ENCODE assay signal across 18 cellular contexts in the genomic region with DNA sequence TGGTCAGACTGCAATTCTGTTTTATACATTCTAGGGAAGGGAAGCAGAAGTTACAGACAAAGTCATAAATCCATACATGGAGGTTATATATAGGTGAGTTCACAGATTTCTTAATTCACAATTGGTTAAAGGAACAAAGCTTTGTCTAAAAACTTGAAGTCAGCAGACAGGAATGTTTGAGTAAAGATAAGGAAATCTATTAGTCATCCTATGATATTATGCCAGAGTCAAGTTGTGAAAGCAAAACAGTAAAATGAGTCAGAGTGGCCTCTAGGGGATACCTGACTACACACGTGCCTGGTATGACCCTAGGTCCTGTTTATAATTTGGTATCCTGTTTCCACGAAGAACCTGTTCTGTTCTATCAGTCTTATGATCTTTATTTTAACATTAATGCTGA. TPM values are rescaled to one million over a fixed set of nuclear protein-coding genes. Genes with fewer than 3 reads are reported as not detected.
DNase-seq lines count a peak whose midpoint lies in the region; ATAC-seq, FAIRE-seq and TF ChIP-seq lines count a peak whose summit lies in the region.
"Had no signal": no experiment of that assay in that cellular context is flagged by ENCODE, and none has a peak within 500 bp of the region (broad histone marks: within the 10 kb centered on the region; RNA-seq: fewer than 3 reads in every experiment).

No MANE protein-coding gene starts in this region.

- intact Hi-C loops in activated T-helper 2 cell treated with anti-CD3 and anti-CD28 coated beads, Interferon-gamma antibody, Interleukin-2, Interleukin-4, amounts not matched to agents 10 μg/mL and 5 μg/mL and 100 μg/mL, durations not matched to agents 14 hours and 24 hours and 36 hours (cut with micrococcal nuclease) = no loop called here

- no peaks in the 10 kb centered on the region for H3K27me3 Mint-ChIP-seq in activated T-helper 2 cell treated with anti-CD3 and anti-CD28 coated beads, Interferon-gamma antibody, Interleukin-2, Interleukin-4, amounts not matched to agents 10 μg/mL and 5 μg/mL and 100 μg/mL, durations not matched to agents 14 hours and 24 hours and 36 hours (ENCODE audit: low read depth)
- H3K27me3 Mint-ChIP-seq: activated naive CD8-positive, alpha-beta T cell treated with anti-CD3 and anti-CD28 coated beads for 36 hours; CD4-positive, CD25-positive, alpha-beta regulatory T cell had no signal

- H3K27me3 ChIP-seq in RWPE2 (ENCODE audit: insufficient read depth, poor library complexity, severe bottlenecking) = no peaks in the 10 kb centered on the region
- H3K27me3 ChIP-seq in BE2C = no peaks in the 10 kb centered on the region
- H3K27me3 ChIP-seq: colonic mucosa, gastrocnemius medialis had no signal

- H3K4me3 Mint-ChIP-seq in activated T-helper 2 cell treated with anti-CD3 and anti-CD28 coated beads, Interferon-gamma antibody, Interleukin-2, Interleukin-4, amounts not matched to agents 10 μg/mL and 5 μg/mL and 100 μg/mL, durations not matched to agents 14 hours and 24 hours and 36 hours (ENCODE audit: low read depth) = no peak overlapping the region
- H3K4me3 Mint-ChIP-seq: activated naive CD8-positive, alpha-beta T cell treated with anti-CD3 and anti-CD28 coated beads for 36 hours; CD4-positive, CD25-positive, alpha-beta regulatory T cell had no signal

- DNase-seq in HTR-8/SVneo (ENCODE audit: insufficient read length, low spot score) (peak; percentile 0), RWPE2 (ENCODE audit: low spot score) (no peak), fibroblast of the aortic adventitia (ENCODE audit: low read depth) (peak; percentile 10), renal cortical epithelial cell (ENCODE audit: low read depth) (peak; percentile 82), coronary artery (ENCODE audit: low spot score) (no peak), BE2C (no peak), HCEC 1CT (no peak)
- no peak for DNase-seq in activated T-helper 2 cell treated with anti-CD3 and anti-CD28 coated beads, Interferon-gamma antibody, Interleukin-2, Interleukin-4, amounts not matched to agents 10 μg/mL and 5 μg/mL and 100 μg/mL, durations not matched to agents 14 hours and 24 hours and 36 hours (ENCODE audit: low spot score)
- DNase-seq: activated CD4-positive, CD25-positive, alpha-beta regulatory T cell; activated naive CD8-positive, alpha-beta T cell treated with anti-CD3 and anti-CD28 coated beads for 36 hours; CD4-positive, CD25-positive, alpha-beta regulatory T cell; colonic mucosa; gastrocnemius medialis; NCI-H2029 treated with DMSO at 0.1 percent for 48 hours; small intestine; substantia nigra had no signal

- no peak overlapping the region for H3K27ac Mint-ChIP-seq in activated T-helper 2 cell treated with anti-CD3 and anti-CD28 coated beads, Interferon-gamma antibody, Interleukin-2, Interleukin-4, amounts not matched to agents 10 μg/mL and 5 μg/mL and 100 μg/mL, durations not matched to agents 14 hours and 24 hours and 36 hours
- H3K27ac Mint-ChIP-seq: activated naive CD8-positive, alpha-beta T cell treated with anti-CD3 and anti-CD28 coated beads for 36 hours; CD4-positive, CD25-positive, alpha-beta regulatory T cell had no signal

- no peaks in the 10 kb centered on the region for H3K4me1 Mint-ChIP-seq in activated T-helper 2 cell treated with anti-CD3 and anti-CD28 coated beads, Interferon-gamma antibody, Interleukin-2, Interleukin-4, amounts not matched to agents 10 μg/mL and 5 μg/mL and 100 μg/mL, durations not matched to agents 14 hours and 24 hours and 36 hours (ENCODE audit: low read depth)
- H3K4me1 Mint-ChIP-seq: activated naive CD8-positive, alpha-beta T cell treated with anti-CD3 and anti-CD28 coated beads for 36 hours; CD4-positive, CD25-positive, alpha-beta regulatory T cell had no signal

- FAIRE-seq in HTR-8/SVneo (lab: Jason Lieb, UNC) = no peak
- FAIRE-seq: K562, small intestine had no signal

- ATAC-seq in RWPE2 (ENCODE audit: low read depth) = peak; percentile 98
- ATAC-seq: gastrocnemius medialis, K562 had no signal

- H3K4me3 ChIP-seq in RWPE2 (ENCODE audit: severe bottlenecking) = no peak overlapping the region
- no peak overlapping the region for H3K4me3 ChIP-seq in fibroblast of the aortic adventitia (ENCODE audit: low read depth, low read length)
- no peak overlapping the region for H3K4me3 ChIP-seq in coronary artery
- H3K4me3 ChIP-seq in BE2C (ENCODE audit: low read depth, low read length) = no peak overlapping the region
- H3K4me3 ChIP-seq: colonic mucosa, gastrocnemius medialis, K562 had no signal

- no peaks in the 10 kb centered on the region for H3K9me3 ChIP-seq in RWPE2 (ENCODE audit: severe bottlenecking)
- no peaks in the 10 kb centered on the region for H3K9me3 ChIP-seq in BE2C
- H3K9me3 ChIP-seq: colonic mucosa, gastrocnemius medialis had no signal

- H3K9me3 Mint-ChIP-seq in activated T-helper 2 cell treated with anti-CD3 and anti-CD28 coated beads, Interferon-gamma antibody, Interleukin-2, Interleukin-4, amounts not matched to agents 10 μg/mL and 5 μg/mL and 100 μg/mL, durations not matched to agents 14 hours and 24 hours and 36 hours = peaks cover 2% of the 10 kb centered on the region

- peaks cover 8% of the 10 kb centered on the region for H3K4me1 ChIP-seq in RWPE2 (ENCODE audit: insufficient read depth, poor library complexity, severe bottlenecking)
- no peaks in the 10 kb centered on the region for H3K4me1 ChIP-seq in BE2C
- H3K4me1 ChIP-seq: colonic mucosa, gastrocnemius medialis had no signal

- no peaks in the 10 kb centered on the region for H3K36me3 Mint-ChIP-seq in activated T-helper 2 cell treated with anti-CD3 and anti-CD28 coated beads, Interferon-gamma antibody, Interleukin-2, Interleukin-4, amounts not matched to agents 10 μg/mL and 5 μg/mL and 100 μg/mL, durations not matched to agents 14 hours and 24 hours and 36 hours (ENCODE audit: low read depth)
- H3K36me3 Mint-ChIP-seq: activated naive CD8-positive, alpha-beta T cell treated with anti-CD3 and anti-CD28 coated beads for 36 hours; CD4-positive, CD25-positive, alpha-beta regulatory T cell had no signal

- TF ChIP-seq CTCF in RWPE2 (IDR thresholded peaks at IDR 0.05; ENCODE audit: poor library complexity, severe bottlenecking) = no peak
- no peak for TF ChIP-seq CTCF in fibroblast of the aortic adventitia (IDR thresholded peaks at IDR 0.05; ENCODE audit: insufficient read depth, low read length)
- TF ChIP-seq CTCF in coronary artery (IDR thresholded peaks at IDR 0.05) = no peak
- no peak for TF ChIP-seq CTCF in BE2C (IDR thresholded peaks at IDR 0.05; ENCODE audit: low read depth, low read length)

- no peaks in the 10 kb centered on the region for H3K36me3 ChIP-seq in RWPE2 (ENCODE audit: low read depth)
- no peaks in the 10 kb centered on the region for H3K36me3 ChIP-seq in BE2C
- H3K36me3 ChIP-seq: colonic mucosa, gastrocnemius medialis had no signal

- H3K27ac ChIP-seq in RWPE2 (ENCODE audit: poor library complexity, severe bottlenecking) = no peak overlapping the region
- H3K27ac ChIP-seq in coronary artery = no peak overlapping the region
- H3K27ac ChIP-seq: colonic mucosa, gastrocnemius medialis had no signal

RNA-seq across cellular contexts. Expression of a gene that starts 31.5 kb away (rescaled TPM):
- total RNA-seq in fibroblast of the aortic adventitia (ENCODE audit: low replicate concordance) = not detected in 2 replicates
- not detected in 2 replicates for total RNA-seq in renal cortical epithelial cell
- not detected in 2 replicates for total RNA-seq in activated T-helper 2 cell treated with anti-CD3 and anti-CD28 coated beads, Interferon-gamma antibody, Interleukin-2, Interleukin-4, amounts not matched to agents 10 μg/mL and 5 μg/mL and 100 μg/mL, durations not matched to agents 14 hours and 24 hours and 36 hours
- polyA plus RNA-seq in BE2C (2012; ENCODE audit: insufficient read depth, insufficient read length, low read depth) = not detected
- total RNA-seq: activated naive CD8-positive, alpha-beta T cell treated with anti-CD3 and anti-CD28 coated beads for 36 hours; CD4-positive, CD25-positive, alpha-beta regulatory T cell; colonic mucosa; gastrocnemius medialis; K562 had no signal
- polyA plus RNA-seq: CD4-positive, CD25-positive, alpha-beta regulatory T cell; K562; neural cell; small intestine had no signal

Comparison
In these comparisons a context has a peak if more than half of its experiments do, and no peak if none do; other contexts are left out.
1. DNase-seq: peak in HTR-8/SVneo (single experiment), fibroblast of the aortic adventitia (single experiment) and renal cortical epithelial cell (single experiment); none in RWPE2 (single experiment), coronary artery (single experiment), activated T-helper 2 cell treated with anti-CD3 and anti-CD28 coated beads, Interferon-gamma antibody, Interleukin-2, Interleukin-4, amounts not matched to agents 10 μg/mL and 5 μg/mL and 100 μg/mL, durations not matched to agents 14 hours and 24 hours and 36 hours (single experiment), BE2C (single experiment) and HCEC 1CT (single experiment).